ENCODE assay signal across 8 cellular contexts in genomic region chr22:30309981-30310672, GRCh38.
DNase-seq lines count a peak whose midpoint lies in the region; ATAC-seq and TF ChIP-seq lines count a peak whose summit lies in the region.

No MANE protein-coding gene starts in this region.

- peak; percentile 33 for ATAC-seq in GM18907 (IDR thresholded peaks at IDR 0.05; ENCODE audit: unreplicated experiment)
- ATAC-seq in stimulated activated memory B cell treated with anti-CD40 and anti-IgM and Interleukin-4, amounts not matched to agents 10 μg/mL and 1 μg/mL and 100 μg/mL, for 72 hours = peak; percentile 80
- no peak for ATAC-seq in HG03135 (IDR thresholded peaks at IDR 0.05; ENCODE audit: unreplicated experiment)
- ATAC-seq in GM18873 (IDR thresholded peaks at IDR 0.05; ENCODE audit: low FRiP score, unreplicated experiment) = no peak

- H3K4me3 Mint-ChIP-seq in stimulated activated memory B cell treated with anti-CD40 and anti-IgM and Interleukin-4, amounts not matched to agents 10 μg/mL and 1 μg/mL and 100 μg/mL, for 72 hours = peak overlapping the region; percentile 6

- peaks cover 97% of the 10 kb centered on the region for H3K4me1 Mint-ChIP-seq in stimulated activated memory B cell treated with anti-CD40 and anti-IgM and Interleukin-4, amounts not matched to agents 10 μg/mL and 1 μg/mL and 100 μg/mL, for 72 hours

- H3K36me3 Mint-ChIP-seq in stimulated activated memory B cell treated with anti-CD40 and anti-IgM and Interleukin-4, amounts not matched to agents 10 μg/mL and 1 μg/mL and 100 μg/mL, for 72 hours = peaks cover 22% of the 10 kb centered on the region

- H3K27ac Mint-ChIP-seq in stimulated activated memory B cell treated with anti-CD40 and anti-IgM and Interleukin-4, amounts not matched to agents 10 μg/mL and 1 μg/mL and 100 μg/mL, for 72 hours = peak overlapping the region; percentile 74

- no peaks in the 10 kb centered on the region for H3K27me3 Mint-ChIP-seq in stimulated activated memory B cell treated with anti-CD40 and anti-IgM and Interleukin-4, amounts not matched to agents 10 μg/mL and 1 μg/mL and 100 μg/mL, for 72 hours

- H3K4me3 ChIP-seq in foreskin fibroblast (ENCODE audit: low read depth in 1 of 2, low read length in 2 of 2) = no peak overlapping the region

- no peaks in the 10 kb centered on the region for H3K9me3 Mint-ChIP-seq in stimulated activated memory B cell treated with anti-CD40 and anti-IgM and Interleukin-4, amounts not matched to agents 10 μg/mL and 1 μg/mL and 100 μg/mL, for 72 hours

- no peak for TF ChIP-seq CTCF in foreskin fibroblast (IDR thresholded peaks at IDR 0.05; ENCODE audit: low read depth, low read length)

- DNase-seq in AG08395 (ENCODE audit: low spot score) = peak; percentile 52
- DNase-seq in RPMI8226 = peak; percentile 63
- DNase-seq in foreskin fibroblast = peak; percentile 75 to 76
- no peak for DNase-seq in DMS 273 (lab: John Stamatoyannopoulos, UW; ENCODE audit: unreplicated experiment)

Comparison
In these comparisons a context has a peak if more than half of its experiments do, and no peak if none do; other contexts are left out.
1. ATAC-seq: peak in GM18907 (single experiment) and stimulated activated memory B cell treated with anti-CD40 and anti-IgM and Interleukin-4, amounts not matched to agents 10 μg/mL and 1 μg/mL and 100 μg/mL, for 72 hours (single experiment); none in HG03135 (single experiment) and GM18873 (single experiment).